Comparison of ENCODE assay signal across 1 cellular context in the genomic region with DNA sequence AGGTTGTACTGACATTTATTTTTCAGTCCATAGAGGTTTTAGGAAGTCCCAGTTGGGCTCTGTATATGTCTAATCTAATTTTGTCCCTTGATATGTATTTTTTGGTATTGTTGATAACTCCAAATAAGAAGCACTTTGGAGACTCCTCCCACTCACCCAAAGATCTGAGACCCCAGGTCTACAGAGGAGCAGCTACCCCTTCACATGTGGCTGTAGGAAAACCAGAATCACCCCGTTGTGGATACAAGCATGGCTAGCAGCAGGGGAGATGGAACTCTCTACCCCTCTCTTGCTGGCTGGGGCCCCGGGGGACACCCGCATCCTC.
TF ChIP-seq lines count a peak whose summit lies in the region.

No MANE protein-coding gene starts in this region.

TF ChIP-seq in H1, 55 proteins besides CTCF, POLR2A, EP300 and RAD21 (continued from another document):
- TF ChIP-seq, protein P1, sequence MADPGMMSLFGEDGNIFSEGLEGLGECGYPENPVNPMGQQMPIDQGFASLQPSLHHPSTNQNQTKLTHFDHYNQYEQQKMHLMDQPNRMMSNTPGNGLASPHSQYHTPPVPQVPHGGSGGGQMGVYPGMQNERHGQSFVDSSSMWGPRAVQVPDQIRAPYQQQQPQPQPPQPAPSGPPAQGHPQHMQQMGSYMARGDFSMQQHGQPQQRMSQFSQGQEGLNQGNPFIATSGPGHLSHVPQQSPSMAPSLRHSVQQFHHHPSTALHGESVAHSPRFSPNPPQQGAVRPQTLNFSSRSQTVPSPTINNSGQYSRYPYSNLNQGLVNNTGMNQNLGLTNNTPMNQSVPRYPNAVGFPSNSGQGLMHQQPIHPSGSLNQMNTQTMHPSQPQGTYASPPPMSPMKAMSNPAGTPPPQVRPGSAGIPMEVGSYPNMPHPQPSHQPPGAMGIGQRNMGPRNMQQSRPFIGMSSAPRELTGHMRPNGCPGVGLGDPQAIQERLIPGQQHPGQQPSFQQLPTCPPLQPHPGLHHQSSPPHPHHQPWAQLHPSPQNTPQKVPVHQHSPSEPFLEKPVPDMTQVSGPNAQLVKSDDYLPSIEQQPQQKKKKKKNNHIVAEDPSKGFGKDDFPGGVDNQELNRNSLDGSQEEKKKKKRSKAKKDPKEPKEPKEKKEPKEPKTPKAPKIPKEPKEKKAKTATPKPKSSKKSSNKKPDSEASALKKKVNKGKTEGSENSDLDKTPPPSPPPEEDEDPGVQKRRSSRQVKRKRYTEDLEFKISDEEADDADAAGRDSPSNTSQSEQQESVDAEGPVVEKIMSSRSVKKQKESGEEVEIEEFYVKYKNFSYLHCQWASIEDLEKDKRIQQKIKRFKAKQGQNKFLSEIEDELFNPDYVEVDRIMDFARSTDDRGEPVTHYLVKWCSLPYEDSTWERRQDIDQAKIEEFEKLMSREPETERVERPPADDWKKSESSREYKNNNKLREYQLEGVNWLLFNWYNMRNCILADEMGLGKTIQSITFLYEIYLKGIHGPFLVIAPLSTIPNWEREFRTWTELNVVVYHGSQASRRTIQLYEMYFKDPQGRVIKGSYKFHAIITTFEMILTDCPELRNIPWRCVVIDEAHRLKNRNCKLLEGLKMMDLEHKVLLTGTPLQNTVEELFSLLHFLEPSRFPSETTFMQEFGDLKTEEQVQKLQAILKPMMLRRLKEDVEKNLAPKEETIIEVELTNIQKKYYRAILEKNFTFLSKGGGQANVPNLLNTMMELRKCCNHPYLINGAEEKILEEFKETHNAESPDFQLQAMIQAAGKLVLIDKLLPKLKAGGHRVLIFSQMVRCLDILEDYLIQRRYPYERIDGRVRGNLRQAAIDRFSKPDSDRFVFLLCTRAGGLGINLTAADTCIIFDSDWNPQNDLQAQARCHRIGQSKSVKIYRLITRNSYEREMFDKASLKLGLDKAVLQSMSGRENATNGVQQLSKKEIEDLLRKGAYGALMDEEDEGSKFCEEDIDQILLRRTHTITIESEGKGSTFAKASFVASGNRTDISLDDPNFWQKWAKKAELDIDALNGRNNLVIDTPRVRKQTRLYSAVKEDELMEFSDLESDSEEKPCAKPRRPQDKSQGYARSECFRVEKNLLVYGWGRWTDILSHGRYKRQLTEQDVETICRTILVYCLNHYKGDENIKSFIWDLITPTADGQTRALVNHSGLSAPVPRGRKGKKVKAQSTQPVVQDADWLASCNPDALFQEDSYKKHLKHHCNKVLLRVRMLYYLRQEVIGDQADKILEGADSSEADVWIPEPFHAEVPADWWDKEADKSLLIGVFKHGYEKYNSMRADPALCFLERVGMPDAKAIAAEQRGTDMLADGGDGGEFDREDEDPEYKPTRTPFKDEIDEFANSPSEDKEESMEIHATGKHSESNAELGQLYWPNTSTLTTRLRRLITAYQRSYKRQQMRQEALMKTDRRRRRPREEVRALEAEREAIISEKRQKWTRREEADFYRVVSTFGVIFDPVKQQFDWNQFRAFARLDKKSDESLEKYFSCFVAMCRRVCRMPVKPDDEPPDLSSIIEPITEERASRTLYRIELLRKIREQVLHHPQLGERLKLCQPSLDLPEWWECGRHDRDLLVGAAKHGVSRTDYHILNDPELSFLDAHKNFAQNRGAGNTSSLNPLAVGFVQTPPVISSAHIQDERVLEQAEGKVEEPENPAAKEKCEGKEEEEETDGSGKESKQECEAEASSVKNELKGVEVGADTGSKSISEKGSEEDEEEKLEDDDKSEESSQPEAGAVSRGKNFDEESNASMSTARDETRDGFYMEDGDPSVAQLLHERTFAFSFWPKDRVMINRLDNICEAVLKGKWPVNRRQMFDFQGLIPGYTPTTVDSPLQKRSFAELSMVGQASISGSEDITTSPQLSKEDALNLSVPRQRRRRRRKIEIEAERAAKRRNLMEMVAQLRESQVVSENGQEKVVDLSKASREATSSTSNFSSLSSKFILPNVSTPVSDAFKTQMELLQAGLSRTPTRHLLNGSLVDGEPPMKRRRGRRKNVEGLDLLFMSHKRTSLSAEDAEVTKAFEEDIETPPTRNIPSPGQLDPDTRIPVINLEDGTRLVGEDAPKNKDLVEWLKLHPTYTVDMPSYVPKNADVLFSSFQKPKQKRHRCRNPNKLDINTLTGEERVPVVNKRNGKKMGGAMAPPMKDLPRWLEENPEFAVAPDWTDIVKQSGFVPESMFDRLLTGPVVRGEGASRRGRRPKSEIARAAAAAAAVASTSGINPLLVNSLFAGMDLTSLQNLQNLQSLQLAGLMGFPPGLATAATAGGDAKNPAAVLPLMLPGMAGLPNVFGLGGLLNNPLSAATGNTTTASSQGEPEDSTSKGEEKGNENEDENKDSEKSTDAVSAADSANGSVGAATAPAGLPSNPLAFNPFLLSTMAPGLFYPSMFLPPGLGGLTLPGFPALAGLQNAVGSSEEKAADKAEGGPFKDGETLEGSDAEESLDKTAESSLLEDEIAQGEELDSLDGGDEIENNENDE (IDR thresholded peaks at IDR 0.05; ENCODE audit: insufficient replicate concordance, low read length): no peak
- TF ChIP-seq KDM4A (IDR thresholded peaks at IDR 0.05; ENCODE audit: low read depth, low read length, severe bottlenecking) (no peak), CREB1 (IDR thresholded peaks at IDR 0.05) (no peak), SUZ12 (IDR thresholded peaks at IDR 0.05; ENCODE audit: low read length) (no peak), NANOG (IDR thresholded peaks at IDR 0.05; ENCODE audit: insufficient read depth, low read depth, low read length, poor library complexity, severe bottlenecking) (no peak)
